22 cellular contexts compared by ENCODE assay signal in the genomic region with DNA sequence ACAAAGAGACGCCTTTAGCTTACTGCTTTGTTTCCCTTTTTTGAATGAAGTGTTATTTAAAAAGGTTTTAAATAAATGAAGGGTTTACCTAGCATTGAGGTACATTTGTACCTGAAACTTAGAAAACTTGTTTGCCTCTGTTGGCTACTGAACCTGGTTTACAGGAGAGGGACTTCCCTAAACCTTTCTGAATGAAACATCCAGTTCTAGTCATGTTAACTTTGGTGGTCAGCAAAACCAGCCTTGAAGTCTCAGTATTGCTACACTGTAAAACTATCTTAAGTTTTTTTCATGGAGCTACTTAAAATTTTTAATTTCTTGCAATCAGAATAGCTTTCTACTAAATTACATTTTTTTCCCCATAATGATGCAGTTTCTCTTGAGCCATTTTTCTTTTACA. TPM values are rescaled to one million over a fixed set of nuclear protein-coding genes. Genes with fewer than 3 reads are reported as not detected.
A peak's percentile ranks its signal among the peaks of the same experiment; 100 is the strongest.
DNase-seq lines count a peak whose midpoint lies in the region; ATAC-seq and TF ChIP-seq lines count a peak whose summit lies in the region.
"Had no signal": no experiment of that assay in that cellular context is flagged by ENCODE, and none has a peak within 500 bp of the region (broad histone marks: within the 10 kb centered on the region; RNA-seq: fewer than 3 reads in every experiment).

No MANE protein-coding gene starts in this region.

- dilution Hi-C loops in IMR-90 (cut with HindIII; ENCODE audit: low sequenced_read_pairs, unreplicated experiment): no loop called here

- H3K23ac ChIP-seq in IMR-90 (ENCODE audit: low read depth, low read length): no peak overlapping the region

- no peak overlapping the region for H2AFZ ChIP-seq in IMR-90 (replicated peaks; ENCODE audit: low read length, poor library complexity)

- in situ Hi-C loops in IMR-90 (cut with MboI; ENCODE audit: low sequenced_read_pairs): no loop called here

- no CpG with 5 or more reads among the region's 1 CpG for WGBS in IMR-90 (ENCODE audit: extremely low coverage in 2 of 2, insufficient read length in 1 of 2), 2 experiments
- WGBS in esophagus muscularis mucosa: 91% methylated on average over 1 of the region's 1 CpG
- 94 to 98% methylated on average over 1 of the region's 1 CpG for WGBS in sigmoid colon, 2 donors

- H3K4me3 ChIP-seq in IMR-90 (ENCODE audit: insufficient read depth, low read depth, low read length) (no peak overlapping the region), esophagus muscularis mucosa (no peak overlapping the region), sigmoid colon (no peak overlapping the region), BE2C (ENCODE audit: low read depth, low read length) (no peak overlapping the region)
- H3K4me3 ChIP-seq: esophagus squamous epithelium, heart left ventricle, right lobe of liver, testis had no signal

- H3K18ac ChIP-seq in IMR-90 (ENCODE audit: low read depth, low read length): peak overlapping the region; percentile 70; the same call in 1 of the 2 replicates

- H3K56ac ChIP-seq in IMR-90 (ENCODE audit: extremely low read depth, insufficient read depth, low read length): no peak overlapping the region

- H3K9me3 ChIP-seq in IMR-90 (ENCODE audit: control insufficient read depth, insufficient read depth, low read length) (no peaks in the 10 kb centered on the region), esophagus muscularis mucosa (no peaks in the 10 kb centered on the region), sigmoid colon (no peaks in the 10 kb centered on the region), BE2C (no peaks in the 10 kb centered on the region)
- H3K9me3 ChIP-seq: esophagus squamous epithelium, heart left ventricle, right lobe of liver, testis had no signal

- no peak for TF ChIP-seq RAD21 in IMR-90 (IDR thresholded peaks at IDR 0.05; ENCODE audit: low read length)

- POLR2A ChIA-PET in IMR-90 (lab: Charles Lee; ENCODE audit: unreplicated experiment): no interaction called here

- H2BK15ac ChIP-seq in IMR-90 (ENCODE audit: low read depth, low read length): no peak overlapping the region

- H4K5ac ChIP-seq in IMR-90 (ENCODE audit: low read depth, low read length): no peak overlapping the region

- CTCF ChIA-PET in IMR-90 (lab: Yijun Ruan, JAX): interaction anchor here (0.5 to 1.2 kb wide), 2 partner anchors 33 to 79 kb away, joined by 3 to 4 read pairs; no protein-coding TSS in a partner anchor

- peaks cover 22 to 72% of the 10 kb centered on the region in 2 experiments for H3K79me1 ChIP-seq in IMR-90 (ENCODE audit: low read depth in 1 of 2, low read length in 2 of 2)

- no peak overlapping the region for H3K27ac ChIP-seq in IMR-90 (ENCODE audit: insufficient read depth, low read length)
- H3K27ac ChIP-seq in esophagus muscularis mucosa (replicated peaks in 1 of 4): peak overlapping the region; percentile 51 to 68 (median 64)
- H3K27ac ChIP-seq in sigmoid colon: peak overlapping the region; percentile 28 to 82 (median 69)
- H3K27ac ChIP-seq: right lobe of liver, testis had no signal

- TF ChIP-seq POLR2A in IMR-90 (IDR thresholded peaks at IDR 0.05; ENCODE audit: low read depth, low read length): no peak
- no peak for TF ChIP-seq POLR2A in esophagus muscularis mucosa (IDR thresholded peaks at IDR 0.05; ENCODE audit: low read depth)
- no peak for TF ChIP-seq POLR2A in sigmoid colon (IDR thresholded peaks at IDR 0.05)

- no TSS peak for BruUV-seq in IMR-90 (replicated peaks; lab: Mats Ljungman, UMichigan)

- H2BK120ac ChIP-seq in IMR-90 (ENCODE audit: low read depth, low read length): peak overlapping the region; percentile 64; the same call in 1 of the 2 replicates

- H4K8ac ChIP-seq in IMR-90 (ENCODE audit: low read depth in 2 of 2, low read length in 2 of 2): peak overlapping the region in 1 of 2 experiments; percentile 6; a peak in 2 of 4 replicates

- no peak overlapping the region; the same call in 1 of the 2 replicates for H3K4ac ChIP-seq in IMR-90 (ENCODE audit: low read depth, low read length)

- peaks cover 16% of the 10 kb centered on the region for H3K4me1 ChIP-seq in IMR-90 (ENCODE audit: control insufficient read depth, insufficient read depth, low read length)
- H3K4me1 ChIP-seq in esophagus muscularis mucosa: peaks cover 41 to 78% (median 73%) of the 10 kb centered on the region in 4 donors
- peaks cover 0 to 68% (median 62%) of the 10 kb centered on the region in 4 donors for H3K4me1 ChIP-seq in sigmoid colon
- no peaks in the 10 kb centered on the region for H3K4me1 ChIP-seq in BE2C
- H3K4me1 ChIP-seq: right lobe of liver, testis had no signal

- DNase-seq in IMR-90 (no peak), esophagus muscularis mucosa (ENCODE audit: extremely low spot score) (no peak), sigmoid colon (no peak), NCI-H2081 treated with DMSO at 0.1 percent for 48 hours (lab: John Stamatoyannopoulos, UW) (no peak), DMS153 treated with DMSO at 0.1 percent for 48 hours (lab: John Stamatoyannopoulos, UW; ENCODE audit: unreplicated experiment) (no peak), BE2C (no peak)
- DNase-seq: activated CD4-positive, alpha-beta T cell treated with anti-CD3 and anti-CD28 coated beads, Interleukin-2, amount 50 U/mL, for 4 hours; activated naive CD8-positive, alpha-beta T cell treated with anti-CD3 and anti-CD28 coated beads for 36 hours; activated T-cell treated with anti-CD3 and anti-CD28 coated beads, Interleukin-2, amount 50 U/mL, for 72 hours; dermis blood vessel endothelial cell; esophagus squamous epithelium; heart left ventricle; midbrain; MV-4-11; NCI-H526 treated with DMSO at 0.1 percent for 48 hours; nucleus accumbens; OCI-M1; right lobe of liver; stimulated activated CD4-positive, alpha-beta T cell treated with anti-CD3 and anti-CD28 coated beads, Interleukin-4, amount 100 ng/mL, for 1 hour; testis had no signal

- H3K14ac ChIP-seq in IMR-90 (replicated peaks; ENCODE audit: low read depth, low read length): no peak overlapping the region

- no peak overlapping the region for H2AK9ac ChIP-seq in IMR-90 (replicated peaks; ENCODE audit: low read depth, low read length, poor library complexity)

- peak overlapping the region; percentile 74 for H2BK5ac ChIP-seq in IMR-90 (ENCODE audit: low read depth, low read length, poor library complexity, severe bottlenecking)

- no peak overlapping the region for H4K91ac ChIP-seq in IMR-90 (ENCODE audit: insufficient read depth, low read depth, low read length)

- no peak overlapping the region for H3K9ac ChIP-seq in IMR-90 (ENCODE audit: low read depth, low read length)

- TF ChIP-seq CTCF in IMR-90 (conservative IDR thresholded peaks at IDR 0.05; ENCODE audit: low read depth, low read length) (no peak), esophagus muscularis mucosa (IDR thresholded peaks at IDR 0.05) (no peak), sigmoid colon (IDR thresholded peaks at IDR 0.05) (no peak), BE2C (IDR thresholded peaks at IDR 0.05; ENCODE audit: low read depth, low read length) (no peak)

- peak overlapping the region; percentile 57; the same call in 1 of the 2 replicates for H2BK20ac ChIP-seq in IMR-90 (ENCODE audit: low read depth, low read length)

- H3K27me3 ChIP-seq in IMR-90 (ENCODE audit: control insufficient read depth, insufficient read depth, low read length) (no peaks in the 10 kb centered on the region), esophagus muscularis mucosa (no peaks in the 10 kb centered on the region), sigmoid colon (no peaks in the 10 kb centered on the region), BE2C (no peaks in the 10 kb centered on the region)
- H3K27me3 ChIP-seq: esophagus squamous epithelium, heart left ventricle, right lobe of liver, testis had no signal

- H3K36me3 ChIP-seq in IMR-90 (ENCODE audit: control insufficient read depth, insufficient read depth, low read length): no peaks in the 10 kb centered on the region; the same call in 1 of the 2 replicates
- no peaks in the 10 kb centered on the region for H3K36me3 ChIP-seq in esophagus muscularis mucosa
- no peaks in the 10 kb centered on the region for H3K36me3 ChIP-seq in sigmoid colon
- H3K36me3 ChIP-seq in BE2C: no peaks in the 10 kb centered on the region
- H3K36me3 ChIP-seq: esophagus squamous epithelium, heart left ventricle, right lobe of liver had no signal

- no peak overlapping the region for H3K4me2 ChIP-seq in IMR-90 (ENCODE audit: low read depth, low read length)

- ATAC-seq in GM18873 (IDR thresholded peaks at IDR 0.05; ENCODE audit: low FRiP score, unreplicated experiment) (peak; percentile 52), IMR-90 (ENCODE audit: low read depth) (no peak), HG03442 (IDR thresholded peaks at IDR 0.05; ENCODE audit: unreplicated experiment) (no peak)
- ATAC-seq: right lobe of liver had no signal

- H2AK5ac ChIP-seq in IMR-90 (ENCODE audit: low read depth, low read length): no peak overlapping the region

- H4K20me1 ChIP-seq in IMR-90 (ENCODE audit: insufficient read depth, low read length): peaks cover 28% of the 10 kb centered on the region

- H3K9me1 ChIP-seq in IMR-90 (ENCODE audit: insufficient read depth, low read length): peaks cover 17% of the 10 kb centered on the region

- intact Hi-C loops in IMR-90 (cut with micrococcal nuclease): no loop called here
- intact Hi-C loops in esophagus muscularis mucosa (cut with DNase I): no loop called here
- intact Hi-C loops in sigmoid colon (cut with DNase I): loop anchor here (2.0 kb wide), 1 partner anchor 14 kb away; no protein-coding TSS in a partner anchor

- TF ChIP-seq EP300 in esophagus muscularis mucosa (IDR thresholded peaks at IDR 0.05) (no peak), sigmoid colon (IDR thresholded peaks at IDR 0.05) (no peak)

TF ChIP-seq in IMR-90, 13 proteins besides CTCF, POLR2A, EP300 and RAD21 (continues in another document):
- TF ChIP-seq BHLHE40 (IDR thresholded peaks at IDR 0.05; ENCODE audit: low read depth, low read length) (no peak), RCOR1 (IDR thresholded peaks at IDR 0.05; ENCODE audit: insufficient replicate concordance, low read length) (no peak), CHD1 (IDR thresholded peaks at IDR 0.05; ENCODE audit: low read depth, low read length) (no peak), MXI1 (IDR thresholded peaks at IDR 0.05; ENCODE audit: borderline replicate concordance, low read depth, low read length) (no peak), MAZ (IDR thresholded peaks at IDR 0.05; ENCODE audit: borderline replicate concordance, low read depth, low read length) (no peak)

RNA-seq across cellular contexts. Expression of a gene that starts 38.2 kb away (rescaled TPM):
- 50.5 and 50.8 TPM in 2 replicates for total RNA-seq in IMR-90 (2012; rRNA removed)
- polyA plus RNA-seq in IMR-90 (2012; rRNA removed): 10.8 and 11.1 TPM in 2 replicates
- 3.9 and 4.3 TPM in 2 replicates for polyA plus RNA-seq in IMR-90 (2012; cell fraction: cytosol; rRNA removed)
- 2.1 and 10.1 TPM in 2 replicates for polyA plus RNA-seq in IMR-90 (2012; cell fraction: nucleus; rRNA removed; ENCODE audit: low replicate concordance)
- total RNA-seq in esophagus muscularis mucosa: 10 to 100 TPM; 56.8 to 81.0 (median 77.3) TPM
- total RNA-seq in sigmoid colon: 100 to 1,000 TPM in 1 of 4 donors, 10 to 100 TPM in 3; 74.0 to 109 (median 89.4) TPM
- 1 to 10 TPM in 2 of 3 donors, under 1 TPM in 1; 0.92 to 6.0 (median 3.1) TPM for polyA plus RNA-seq in sigmoid colon
- 1.3 TPM for polyA plus RNA-seq in BE2C (2012; ENCODE audit: insufficient read depth, insufficient read length, low read depth)
